In the genomic region with DNA sequence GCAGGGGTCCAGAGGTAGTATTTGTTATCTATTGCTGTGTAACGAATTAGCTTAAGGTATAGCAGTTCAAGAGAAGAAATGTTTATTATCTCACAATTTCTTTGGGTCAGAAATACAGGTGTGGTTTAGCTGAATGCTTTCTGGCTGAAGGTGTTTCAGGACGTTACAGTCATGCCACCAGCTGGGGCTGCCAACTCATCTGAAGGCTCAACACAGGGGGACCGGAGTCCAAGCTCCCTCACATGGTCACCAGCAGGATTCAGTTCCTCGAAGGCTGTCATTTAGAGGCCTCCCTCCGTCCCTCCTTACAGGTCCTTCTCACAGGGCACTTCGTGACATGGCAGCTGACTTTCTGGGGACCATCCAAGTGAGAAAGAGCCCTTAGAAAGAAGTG, we compare ENCODE assay signal across 11 cellular contexts. TPM values are rescaled to one million over a fixed set of nuclear protein-coding genes. Genes with fewer than 3 reads are reported as not detected.
DNase-seq lines count a peak whose midpoint lies in the region; ATAC-seq and TF ChIP-seq lines count a peak whose summit lies in the region.
"Had no signal": no experiment of that assay in that cellular context is flagged by ENCODE, and none has a peak within 500 bp of the region (broad histone marks: within the 10 kb centered on the region; RNA-seq: fewer than 3 reads in every experiment).

No MANE protein-coding gene starts in this region.

- ATAC-seq in GM18861 (IDR thresholded peaks at IDR 0.05; ENCODE audit: unreplicated experiment) (peak; percentile 7), HG02642 (IDR thresholded peaks at IDR 0.05; ENCODE audit: poor library complexity, unreplicated experiment) (peak; percentile 7), HG03571 (IDR thresholded peaks at IDR 0.05; ENCODE audit: unreplicated experiment) (no peak), Right ventricle myocardium superior (ENCODE audit: poor library complexity) (no peak)

- peak overlapping the region; percentile 69 to 93 (median 84) for H3K27ac Mint-ChIP-seq in nephron
- H3K27ac Mint-ChIP-seq: activated naive CD4-positive, alpha-beta T cell treated with anti-CD3 and anti-CD28 coated beads, Interleukin-2, amount 50 U/mL, for 24 hours had no signal

- no peaks in the 10 kb centered on the region for H3K9me3 Mint-ChIP-seq in nephron
- H3K9me3 Mint-ChIP-seq: activated naive CD4-positive, alpha-beta T cell treated with anti-CD3 and anti-CD28 coated beads, Interleukin-2, amount 50 U/mL, for 24 hours had no signal

- TF ChIP-seq CTCF in nephron (IDR thresholded peaks at IDR 0.05; ENCODE audit: unreplicated experiment in 3 of 3) = no peak

- H3K4me1 Mint-ChIP-seq in nephron = peaks cover 15% of the 10 kb centered on the region

- peak; percentile 30 for DNase-seq in SHP77 treated with DMSO at 0.1 percent for 48 hours (lab: John Stamatoyannopoulos, UW)
- DNase-seq in activated effector memory CD4-positive, alpha-beta T cell treated with anti-CD3 and anti-CD28 coated beads, Interleukin-2, amount 50 U/mL, for 16 hours = no peak
- no peak for DNase-seq in activated naive CD4-positive, alpha-beta T cell (lab: John Stamatoyannopoulos, UW)
- DNase-seq in Right ventricle myocardium superior = no peak
- DNase-seq: left cardiac atrium, T1000 had no signal

- intact Hi-C loops in Right ventricle myocardium superior (cut with DNase I) = no loop called here

- H3K27me3 Mint-ChIP-seq in nephron (ENCODE audit: low read depth) = peaks cover 10% of the 10 kb centered on the region
- H3K27me3 Mint-ChIP-seq: activated naive CD4-positive, alpha-beta T cell treated with anti-CD3 and anti-CD28 coated beads, Interleukin-2, amount 50 U/mL, for 24 hours had no signal

- no peak overlapping the region for H3K4me3 Mint-ChIP-seq in nephron

- no peaks in the 10 kb centered on the region for H3K36me3 Mint-ChIP-seq in nephron (ENCODE audit: low read depth)
- H3K36me3 Mint-ChIP-seq: activated naive CD4-positive, alpha-beta T cell treated with anti-CD3 and anti-CD28 coated beads, Interleukin-2, amount 50 U/mL, for 24 hours had no signal

RNA-seq across cellular contexts. Expression of gene SINHCAF, which starts 37.5 kb away (rescaled TPM):
- 7.5 TPM for total RNA-seq in Right ventricle myocardium superior

Comparison
In these comparisons a context has a peak if more than half of its experiments do, and no peak if none do; other contexts are left out.
1. ATAC-seq: peak in GM18861 (single experiment) and HG02642 (single experiment); none in HG03571 (single experiment) and Right ventricle myocardium superior (single experiment).